11 cellular contexts compared by ENCODE assay signal in genomic region chr5:66661149-66661548, GRCh38.
DNase-seq lines count a peak whose midpoint lies in the region; ATAC-seq and TF ChIP-seq lines count a peak whose summit lies in the region.
"Had no signal": no experiment of that assay in that cellular context is flagged by ENCODE, and none has a peak within 500 bp of the region (broad histone marks: within the 10 kb centered on the region; RNA-seq: fewer than 3 reads in every experiment).

No MANE protein-coding gene starts in this region.

- H3K27ac ChIP-seq in SK-N-SH (ENCODE audit: low read depth in 2 of 2, low read length in 1 of 2): no peak overlapping the region
- H3K27ac ChIP-seq in body of pancreas: no peak overlapping the region
- H3K27ac ChIP-seq in subcutaneous abdominal adipose tissue (ENCODE audit: low read depth, low read length): peak overlapping the region; percentile 56
- H3K27ac ChIP-seq: stomach had no signal

- no peaks in the 10 kb centered on the region for H3K9me2 ChIP-seq in SK-N-SH

- TF ChIP-seq EP300 in SK-N-SH (IDR thresholded peaks at IDR 0.05; ENCODE audit: borderline replicate concordance in 1 of 2, low read depth in 1 of 2, low read length in 1 of 2): no peak

- intact Hi-C loops in body of pancreas (cut with DNase I): no loop called here

- DNase-seq in SK-N-SH (no peak), body of pancreas (peak in 3 of 4 donors; percentile 19 to 38 (median 22)), kidney tubule cell (ENCODE audit: low spot score) (peak; percentile 25), NCI-H524 (lab: John Stamatoyannopoulos, UW) (no peak), COLO668 (lab: John Stamatoyannopoulos, UW; ENCODE audit: unreplicated experiment) (no peak)
- no peak for DNase-seq in stimulated activated CD4-positive, alpha-beta T cell treated with anti-CD3 and anti-CD28 coated beads, Interleukin-4, amount 100 ng/mL, for 4 hours
- DNase-seq: NCI-H187, Peyer's patch, stomach had no signal

- H4K20me1 ChIP-seq in SK-N-SH (ENCODE audit: insufficient read depth): no peaks in the 10 kb centered on the region

- no peaks in the 10 kb centered on the region for H3K9me3 ChIP-seq in SK-N-SH
- no peaks in the 10 kb centered on the region for H3K9me3 ChIP-seq in body of pancreas
- H3K9me3 ChIP-seq in subcutaneous abdominal adipose tissue (ENCODE audit: control insufficient read depth in 5 of 5, low read length in 5 of 5): peaks cover 0 to 2% (median 0%) of the 10 kb centered on the region in 5 donors
- H3K9me3 ChIP-seq: Peyer's patch, stomach had no signal

- ATAC-seq in SK-N-SH treated with all-trans-retinoic acid at 6 μM for 48 hours (no peak), body of pancreas (no peak)

- no peak overlapping the region for H2AFZ ChIP-seq in SK-N-SH (ENCODE audit: low read depth)

- 37% methylated on average over 3 of the region's 3 CpGs for WGBS in SK-N-SH (ENCODE audit: low lambda C conversion rate)
- WGBS in body of pancreas, 2 donors: 50 to 58% methylated on average over 3 of the region's 3 CpGs

- no peak for TF ChIP-seq POLR2A in body of pancreas (IDR thresholded peaks at IDR 0.05)

- TF ChIP-seq RAD21 in SK-N-SH (IDR thresholded peaks at IDR 0.05; ENCODE audit: low read length): no peak

- H3K4me3 ChIP-seq in SK-N-SH (ENCODE audit: low read depth in 2 of 2, low read length in 1 of 2) (no peak overlapping the region), body of pancreas (no peak overlapping the region), subcutaneous abdominal adipose tissue (ENCODE audit: low read depth in 1 of 5, low read length in 5 of 5) (no peak overlapping the region)
- H3K4me3 ChIP-seq: Peyer's patch, stomach had no signal

- H3K36me3 ChIP-seq in SK-N-SH (replicated peaks in 1 of 2; ENCODE audit: control insufficient read depth in 1 of 2, insufficient read depth in 2 of 2, low read length in 1 of 2): no peaks in the 10 kb centered on the region
- no peaks in the 10 kb centered on the region for H3K36me3 ChIP-seq in body of pancreas (replicated peaks in 1 of 2; ENCODE audit: insufficient read depth in 1 of 2, low read depth in 2 of 2)
- H3K36me3 ChIP-seq in subcutaneous abdominal adipose tissue (ENCODE audit: control insufficient read depth in 5 of 5, insufficient read depth in 5 of 5, low read length in 5 of 5): no peaks in the 10 kb centered on the region
- H3K36me3 ChIP-seq: Peyer's patch, stomach had no signal

- H3K79me2 ChIP-seq in SK-N-SH (ENCODE audit: insufficient read depth): no peaks in the 10 kb centered on the region

- no peak overlapping the region for H3K4me2 ChIP-seq in SK-N-SH

- H3K27me3 ChIP-seq in SK-N-SH (ENCODE audit: insufficient read depth): no peaks in the 10 kb centered on the region
- no peaks in the 10 kb centered on the region for H3K27me3 ChIP-seq in body of pancreas
- H3K27me3 ChIP-seq in subcutaneous abdominal adipose tissue (ENCODE audit: control insufficient read depth in 5 of 5, insufficient read depth in 4 of 5, low read length in 5 of 5): no peaks in the 10 kb centered on the region
- H3K27me3 ChIP-seq: Peyer's patch, stomach had no signal

- H3K9ac ChIP-seq in SK-N-SH (no peak overlapping the region), subcutaneous abdominal adipose tissue (ENCODE audit: low read length in 5 of 5) (peak overlapping the region in 1 of 5 donors; percentile 13)

- H3K4me1 ChIP-seq in SK-N-SH (ENCODE audit: control insufficient read depth in 1 of 2, insufficient read depth in 2 of 2, low read depth in 1 of 2, low read length in 1 of 2): peaks cover 0 to 4% of the 10 kb centered on the region in 2 experiments; a peak in 2 of 4 replicates
- peaks cover 4% of the 10 kb centered on the region for H3K4me1 ChIP-seq in body of pancreas
- H3K4me1 ChIP-seq in subcutaneous abdominal adipose tissue (ENCODE audit: control insufficient read depth in 5 of 5, insufficient read depth in 5 of 5, low read length in 5 of 5): peaks cover 0 to 22% (median 15%) of the 10 kb centered on the region in 5 donors
- H3K4me1 ChIP-seq: Peyer's patch had no signal

- CTCF ChIA-PET in SK-N-SH (lab: Yijun Ruan, JAX): interaction anchor here (0.9 kb wide), 1 partner anchor 96 kb away, joined by 3 read pairs; no protein-coding TSS in a partner anchor

- no peak for TF ChIP-seq CTCF in SK-N-SH (IDR thresholded peaks at IDR 0.05)
- TF ChIP-seq CTCF in body of pancreas (IDR thresholded peaks at IDR 0.05): no peak

- H3F3A ChIP-seq in SK-N-SH (replicated peaks; ENCODE audit: insufficient read depth): no peaks in the 10 kb centered on the region

- POLR2A ChIA-PET in SK-N-SH (lab: Yijun Ruan, JAX): no interaction called here

TF ChIP-seq in SK-N-SH treated with all-trans-retinoic acid at 6 μM for 48 hours, 23 proteins besides CTCF, POLR2A, EP300 and RAD21:
- TF ChIP-seq ISL1 (CRISPR knock-in tag; IDR thresholded peaks at IDR 0.05): peak; percentile 35; the same call in 1 of the 2 replicates
- no peak for TF ChIP-seq ZFP30 (CRISPR knock-in tag; IDR thresholded peaks at IDR 0.05)
TF ChIP-seq in SK-N-SH treated with all-trans-retinoic acid at 6 μM for 48 hours: peak in this region for 1.

TF ChIP-seq in SK-N-SH, 30 proteins besides CTCF, POLR2A, EP300 and RAD21:
- no peak for TF ChIP-seq GATA2 (CRISPR knock-in tag; IDR thresholded peaks at IDR 0.05)
- TF ChIP-seq GABPA (IDR thresholded peaks at IDR 0.05; ENCODE audit: low read depth): no peak
- no peak for TF ChIP-seq TCF12 (IDR thresholded peaks at IDR 0.05)
- TF ChIP-seq FOXM1 (IDR thresholded peaks at IDR 0.05; ENCODE audit: low read depth): no peak
- no peak for TF ChIP-seq TEAD4 (IDR thresholded peaks at IDR 0.05; ENCODE audit: borderline replicate concordance, insufficient read depth)
- TF ChIP-seq SIN3A (IDR thresholded peaks at IDR 0.05; ENCODE audit: borderline replicate concordance, low read depth, low read length): no peak
- no peak for TF ChIP-seq PBX3 (IDR thresholded peaks at IDR 0.05)
- no peak for TF ChIP-seq MEF2A (IDR thresholded peaks at IDR 0.05; ENCODE audit: borderline replicate concordance, low read depth)
- no peak for TF ChIP-seq TAF1 (IDR thresholded peaks at IDR 0.05; ENCODE audit: borderline replicate concordance, low read depth, low read length)
- TF ChIP-seq RXRA (IDR thresholded peaks at IDR 0.05; ENCODE audit: borderline replicate concordance, low read depth): no peak
- no peak for TF ChIP-seq USF1 (IDR thresholded peaks at IDR 0.05; ENCODE audit: borderline replicate concordance, low read depth)
- no peak for TF ChIP-seq NFIC (IDR thresholded peaks at IDR 0.05; ENCODE audit: borderline replicate concordance)
- no peak for TF ChIP-seq MXI1 (IDR thresholded peaks at IDR 0.05; ENCODE audit: low read depth, low read length)
- no peak for TF ChIP-seq FOSL2 (IDR thresholded peaks at IDR 0.05; ENCODE audit: borderline replicate concordance, low read depth)
- no peak for TF ChIP-seq POLR2AphosphoS5 (IDR thresholded peaks at IDR 0.05; ENCODE audit: low read depth, low read length)
- no peak for TF ChIP-seq YY1 (IDR thresholded peaks at IDR 0.05; ENCODE audit: low read depth)
TF ChIP-seq in SK-N-SH: peak in this region for 0.

Comparison
In these comparisons a context has a peak if more than half of its experiments do, and no peak if none do; other contexts are left out.
1. DNase-seq: peak in body of pancreas (3 of 4) and kidney tubule cell (single experiment); none in SK-N-SH (single experiment), NCI-H524 (0 of 2), stimulated activated CD4-positive, alpha-beta T cell treated with anti-CD3 and anti-CD28 coated beads, Interleukin-4, amount 100 ng/mL, for 4 hours (0 of 2) and COLO668 (single experiment).